Comparison of ENCODE assay signal across 15 cellular contexts in genomic region chr18:415627-416612, GRCh38.
DNase-seq lines count a peak whose midpoint lies in the region; ATAC-seq and TF ChIP-seq lines count a peak whose summit lies in the region.
"Had no signal": no experiment of that assay in that cellular context is flagged by ENCODE, and none has a peak within 500 bp of the region (broad histone marks: within the 10 kb centered on the region; RNA-seq: fewer than 3 reads in every experiment).

No MANE protein-coding gene starts in this region.

- ATAC-seq in HG02759 (IDR thresholded peaks at IDR 0.05; ENCODE audit: unreplicated experiment) (no peak), HG03097 (IDR thresholded peaks at IDR 0.05; ENCODE audit: low FRiP score, unreplicated experiment) (no peak), HG03095 (IDR thresholded peaks at IDR 0.05; ENCODE audit: unreplicated experiment) (no peak)
- ATAC-seq: activated T-cell treated with anti-CD3 and anti-CD28 coated beads, Interleukin-2, amount 50 U/mL, for 4 hours; body of pancreas; left cardiac atrium; stimulated activated memory B cell treated with anti-CD40 and anti-IgM and Interleukin-4, amounts not matched to agents 10 μg/mL and 1 μg/mL and 100 μg/mL, for 72 hours had no signal

- peaks cover 8% of the 10 kb centered on the region for H3K36me3 Mint-ChIP-seq in dendritic cell treated with granulocyte-macrophage colony-stimulating factor and Interleukin-4, amounts not matched to agents 40 ng/mL and 50 ng/mL, for 4 days (ENCODE audit: low read depth)
- H3K36me3 Mint-ChIP-seq: stimulated activated memory B cell treated with anti-CD40 and anti-IgM and Interleukin-4, amounts not matched to agents 10 μg/mL and 1 μg/mL and 100 μg/mL, for 72 hours had no signal

- H3K27me3 ChIP-seq in PC-9 (ENCODE audit: insufficient read depth, low read depth) (no peaks in the 10 kb centered on the region), neutrophil (no peaks in the 10 kb centered on the region)
- H3K27me3 ChIP-seq: body of pancreas, MG63 had no signal

- peaks cover 12% of the 10 kb centered on the region for H3K9me3 Mint-ChIP-seq in dendritic cell treated with granulocyte-macrophage colony-stimulating factor and Interleukin-4, amounts not matched to agents 40 ng/mL and 50 ng/mL, for 4 days
- H3K9me3 Mint-ChIP-seq: activated T-cell treated with anti-CD3 and anti-CD28 coated beads, Interleukin-2, amount 50 U/mL, for 4 hours had no signal

- no peak overlapping the region for H3K4me3 Mint-ChIP-seq in dendritic cell treated with granulocyte-macrophage colony-stimulating factor and Interleukin-4, amounts not matched to agents 40 ng/mL and 50 ng/mL, for 4 days
- H3K4me3 Mint-ChIP-seq: activated T-cell treated with anti-CD3 and anti-CD28 coated beads, Interleukin-2, amount 50 U/mL, for 4 hours; stimulated activated memory B cell treated with anti-CD40 and anti-IgM and Interleukin-4, amounts not matched to agents 10 μg/mL and 1 μg/mL and 100 μg/mL, for 72 hours had no signal

- no peak overlapping the region for H3K4me3 ChIP-seq in PC-9
- no peak overlapping the region for H3K4me3 ChIP-seq in neutrophil (ENCODE audit: low read depth in 1 of 2, low read length in 1 of 2)
- H3K4me3 ChIP-seq: body of pancreas, MG63 had no signal

- H3K27ac Mint-ChIP-seq in dendritic cell treated with granulocyte-macrophage colony-stimulating factor and Interleukin-4, amounts not matched to agents 40 ng/mL and 50 ng/mL, for 4 days, result peak overlapping the region; percentile 41
- H3K27ac Mint-ChIP-seq: stimulated activated memory B cell treated with anti-CD40 and anti-IgM and Interleukin-4, amounts not matched to agents 10 μg/mL and 1 μg/mL and 100 μg/mL, for 72 hours had no signal

- DNase-seq in EH (ENCODE audit: low read depth) (peak; percentile 94), PC-9 (peak in 1 of 2 experiments; percentile 37), NCI-H524 (lab: John Stamatoyannopoulos, UW) (no peak)
- DNase-seq: activated T-cell treated with anti-CD3 and anti-CD28 coated beads, Interleukin-2, amount 50 U/mL, for 4 hours; body of pancreas; left cardiac atrium; MG63; NCI-H345; SHP77 had no signal

- TF ChIP-seq CTCF in PC-9 (conservative IDR thresholded peaks at IDR 0.05) (no peak), neutrophil (IDR thresholded peaks at IDR 0.05) (no peak)

- BruUV-seq in PC-9 (replicated peaks; lab: Mats Ljungman, UMichigan), result no TSS peak

- H2AFZ ChIP-seq in PC-9, result no peak overlapping the region

- H3K27ac ChIP-seq in PC-9 (peak overlapping the region; percentile 31; the same call in 1 of the 2 replicates), neutrophil (peak overlapping the region; percentile 58)
- H3K27ac ChIP-seq: body of pancreas had no signal

- H3K79me2 ChIP-seq in PC-9 (ENCODE audit: low read depth), result no peaks in the 10 kb centered on the region

- intact Hi-C loops in PC-9 (cut with micrococcal nuclease; ENCODE audit: unreplicated experiment), result no loop called here
- intact Hi-C loops in dendritic cell treated with granulocyte-macrophage colony-stimulating factor and Interleukin-4, amounts not matched to agents 40 ng/mL and 50 ng/mL, for 4 days (cut with micrococcal nuclease), result loop anchor here (2.0 to 10.0 kb wide), 2 partner anchors 79 to 199 kb away; no protein-coding TSS in a partner anchor

- CTCF ChIA-PET in PC-9 (lab: Charles Lee), result no interaction called here

- H3K4me1 Mint-ChIP-seq in dendritic cell treated with granulocyte-macrophage colony-stimulating factor and Interleukin-4, amounts not matched to agents 40 ng/mL and 50 ng/mL, for 4 days (ENCODE audit: low read depth), result peaks cover 49% of the 10 kb centered on the region
- H3K4me1 Mint-ChIP-seq: stimulated activated memory B cell treated with anti-CD40 and anti-IgM and Interleukin-4, amounts not matched to agents 10 μg/mL and 1 μg/mL and 100 μg/mL, for 72 hours had no signal

- H3K4me2 ChIP-seq in PC-9, result peak overlapping the region; percentile 1; the same call in 1 of the 2 replicates

- peaks cover 6% of the 10 kb centered on the region; the same call in 1 of the 2 replicates for H3K9me3 ChIP-seq in PC-9 (ENCODE audit: insufficient read depth, low read depth)
- no peaks in the 10 kb centered on the region for H3K9me3 ChIP-seq in neutrophil
- H3K9me3 ChIP-seq: body of pancreas had no signal

- no peaks in the 10 kb centered on the region for H3K9me2 ChIP-seq in PC-9 (ENCODE audit: insufficient read depth)

- H3F3A ChIP-seq in PC-9 (ENCODE audit: insufficient read depth, low read depth), result no peaks in the 10 kb centered on the region; the same call in 1 of the 2 replicates

- POLR2A ChIA-PET in PC-9 (lab: Charles Lee; ENCODE audit: unreplicated experiment), result no interaction called here

- no peaks in the 10 kb centered on the region for H4K20me1 ChIP-seq in PC-9 (ENCODE audit: insufficient read depth)

- H3K27me3 Mint-ChIP-seq in dendritic cell treated with granulocyte-macrophage colony-stimulating factor and Interleukin-4, amounts not matched to agents 40 ng/mL and 50 ng/mL, for 4 days, result no peaks in the 10 kb centered on the region
- H3K27me3 Mint-ChIP-seq: stimulated activated memory B cell treated with anti-CD40 and anti-IgM and Interleukin-4, amounts not matched to agents 10 μg/mL and 1 μg/mL and 100 μg/mL, for 72 hours had no signal

- no peaks in the 10 kb centered on the region for H3K36me3 ChIP-seq in PC-9 (ENCODE audit: low read depth)
- no peaks in the 10 kb centered on the region for H3K36me3 ChIP-seq in neutrophil

- H3K4me1 ChIP-seq in PC-9 (replicated peaks; ENCODE audit: insufficient read depth) (no peaks in the 10 kb centered on the region), neutrophil (ENCODE audit: control insufficient read depth in 1 of 2, insufficient read depth in 1 of 2, low read depth in 1 of 2, low read length in 1 of 2) (peaks cover 28 to 43% of the 10 kb centered on the region in 2 experiments)
